ENCODE assay signal across 12 cellular contexts in the genomic region with DNA sequence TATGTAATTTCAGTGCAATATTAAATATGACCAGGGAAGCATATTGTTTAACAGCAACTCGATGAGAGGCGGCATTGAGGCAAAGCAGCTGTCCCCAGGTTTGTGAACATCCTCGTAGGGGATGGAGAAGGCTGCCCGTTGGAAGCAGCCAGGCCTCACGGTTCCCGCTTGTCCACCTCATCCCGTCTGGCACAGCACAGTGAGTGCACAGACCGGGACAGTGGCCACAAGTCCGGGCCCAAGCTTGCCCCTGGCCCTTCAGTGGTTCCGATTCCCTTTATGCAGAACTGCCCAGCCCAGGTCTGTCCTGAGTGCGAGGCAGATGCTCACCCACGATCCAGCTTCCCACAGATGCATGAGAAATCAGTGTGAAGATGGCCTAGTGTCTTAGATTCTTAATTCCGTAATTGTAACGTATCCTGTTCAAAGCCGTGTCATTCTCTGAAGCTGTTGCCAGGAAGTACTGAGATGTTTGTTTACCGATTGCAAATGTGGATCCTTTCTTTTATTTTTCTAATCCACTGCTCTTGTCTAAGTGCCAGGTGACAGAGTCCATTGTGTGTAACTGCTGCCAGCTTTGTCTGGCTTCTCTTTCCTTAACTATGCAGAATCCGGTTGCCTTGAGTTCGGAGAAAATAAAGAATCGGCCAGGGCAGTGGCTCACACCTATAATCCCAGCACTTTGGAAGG. TPM values are rescaled to one million over a fixed set of nuclear protein-coding genes. Genes with fewer than 3 reads are reported as not detected.
A peak's percentile ranks its signal among the peaks of the same experiment; 100 is the strongest.
DNase-seq lines count a peak whose midpoint lies in the region; ATAC-seq and TF ChIP-seq lines count a peak whose summit lies in the region.
"Had no signal": no experiment of that assay in that cellular context is flagged by ENCODE, and none has a peak within 500 bp of the region (broad histone marks: within the 10 kb centered on the region; RNA-seq: fewer than 3 reads in every experiment).

No MANE protein-coding gene starts in this region.

- no peaks in the 10 kb centered on the region for H3K4me1 ChIP-seq in SJCRH30

- no peaks in the 10 kb centered on the region for H3K27me3 ChIP-seq in dorsolateral prefrontal cortex
- H3K27me3 ChIP-seq in SJCRH30 = no peaks in the 10 kb centered on the region

- H3K4me3 ChIP-seq in dorsolateral prefrontal cortex (no peak overlapping the region), SJCRH30 (no peak overlapping the region)

- H3K27ac ChIP-seq in C4-2B (peak overlapping the region; percentile 77), dorsolateral prefrontal cortex (peak overlapping the region in 53 of 59 donors; percentile 19 to 91 (median 78)), SJCRH30 (no peak overlapping the region)

- DNase-seq in NCI-H2107 (lab: John Stamatoyannopoulos, UW) (peak; percentile 14), dorsolateral prefrontal cortex (no peak), midbrain (lab: John Stamatoyannopoulos, UW) (peak; percentile 21), NCI-H1105 treated with DMSO at 0.1 percent for 48 hours (lab: John Stamatoyannopoulos, UW) (no peak), NCI-H69 (lab: John Stamatoyannopoulos, UW) (no peak), SJCRH30 (no peak)
- DNase-seq: activated gamma-delta T cell; CD8-positive, alpha-beta memory T cell; glutamatergic neuron; NCI-H524 treated with DMSO at 0.1 percent for 48 hours had no signal

- intact Hi-C loops in dorsolateral prefrontal cortex (cut with DNase I) = no loop called here

- no peak for TF ChIP-seq CTCF in C4-2B (conservative IDR thresholded peaks at IDR 0.05)
- TF ChIP-seq CTCF in dorsolateral prefrontal cortex (IDR thresholded peaks at IDR 0.05 in 54 of 56, conservative IDR thresholded peaks at IDR 0.05 in 2 of 56; ENCODE audit: low read depth in 1 of 56, partially characterized antibody in 56 of 56) = no peak

- no peaks in the 10 kb centered on the region for H3K9me3 ChIP-seq in SJCRH30 (replicated peaks)

- ATAC-seq in activated CD4-positive, CD25-positive, alpha-beta regulatory T cell treated with anti-CD3 and anti-CD28 coated beads, Interleukin-2, amount 50 U/mL, for 24 hours = no peak

- no peaks in the 10 kb centered on the region for H3K36me3 ChIP-seq in SJCRH30

RNA-seq across cellular contexts. Expression of gene PFKP, which starts 35.5 kb away (rescaled TPM):
- total RNA-seq in dorsolateral prefrontal cortex = 100 to 1,000 TPM; 129 to 619 (median 286) TPM
- total RNA-seq in SJCRH30 (2014; rRNA removed; shearing (Covaris generic)) = 34.5 and 37.6 TPM in 2 replicates

Comparison
In these comparisons a context has a peak if more than half of its experiments do, and no peak if none do; other contexts are left out.
1. DNase-seq: peak in NCI-H2107 (single experiment) and midbrain (single experiment); none in dorsolateral prefrontal cortex (0 of 10), NCI-H1105 treated with DMSO at 0.1 percent for 48 hours (single experiment), NCI-H69 (single experiment) and SJCRH30 (0 of 2).